ENCODE assay signal across 13 cellular contexts in the genomic region with DNA sequence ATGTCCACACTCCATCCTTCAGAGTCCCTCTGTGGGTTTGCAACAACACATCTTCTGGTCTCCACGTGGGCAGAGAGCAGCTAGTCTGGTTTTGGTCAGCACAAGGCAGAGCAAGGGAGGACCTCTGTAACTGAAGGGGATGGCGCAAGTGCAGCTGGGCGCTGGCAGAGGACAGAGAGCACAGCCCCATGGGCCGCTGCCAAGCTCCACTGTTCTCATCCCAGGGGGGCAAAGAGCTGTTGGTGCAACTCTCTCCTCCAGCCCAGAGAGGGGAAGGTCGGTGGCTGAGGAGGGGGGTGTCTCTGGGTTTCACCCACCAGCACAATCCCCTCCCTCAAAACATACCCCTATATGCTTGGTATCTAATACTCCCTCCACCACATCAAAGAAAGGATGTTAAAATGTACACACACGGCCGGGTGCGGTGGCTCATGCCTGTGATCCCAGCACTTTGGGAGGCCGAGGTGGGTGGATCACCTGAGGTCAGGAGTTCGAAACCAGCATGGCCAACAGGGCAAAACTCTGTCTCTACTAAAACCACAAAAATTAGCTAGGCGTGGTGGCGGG. TPM values are rescaled to one million over a fixed set of nuclear protein-coding genes. Genes with fewer than 3 reads are reported as not detected.
DNase-seq lines count a peak whose midpoint lies in the region; ATAC-seq, FAIRE-seq and TF ChIP-seq lines count a peak whose summit lies in the region.
"Had no signal": no experiment of that assay in that cellular context is flagged by ENCODE, and none has a peak within 500 bp of the region (broad histone marks: within the 10 kb centered on the region; RNA-seq: fewer than 3 reads in every experiment).

No MANE protein-coding gene starts in this region.

- ATAC-seq in HG02588 (IDR thresholded peaks at IDR 0.05; ENCODE audit: unreplicated experiment) (no peak), GM18858 (IDR thresholded peaks at IDR 0.05; ENCODE audit: unreplicated experiment) (no peak)
- ATAC-seq: activated naive CD4-positive, alpha-beta T cell treated with anti-CD3 and anti-CD28 coated beads, Interleukin-2, amount 50 U/mL, for 72 hours had no signal

- H3K36me3 ChIP-seq in brain microvascular endothelial cell (replicated peaks): no peaks in the 10 kb centered on the region
- H3K36me3 ChIP-seq: upper lobe of left lung had no signal

- H3K27me3 ChIP-seq in brain microvascular endothelial cell (replicated peaks): no peaks in the 10 kb centered on the region
- H3K27me3 ChIP-seq: upper lobe of left lung had no signal

- peak overlapping the region; percentile 79 for H3K27ac ChIP-seq in temporal lobe (ENCODE audit: low read depth, low read length)
- no peak overlapping the region for H3K27ac ChIP-seq in brain microvascular endothelial cell
- H3K27ac ChIP-seq: upper lobe of left lung had no signal

- in situ Hi-C loops in brain microvascular endothelial cell (cut with HindIII; ENCODE audit: low pct_ligation_motif_present, low sequenced_read_pairs): no loop called here

- TF ChIP-seq CTCF in fibroblast of mammary gland (conservative IDR thresholded peaks at IDR 0.05; ENCODE audit: control insufficient read depth, insufficient read depth, low read depth, low read length) (no peak), brain microvascular endothelial cell (IDR thresholded peaks at IDR 0.05; ENCODE audit: low read depth, low read length, missing control alignments) (no peak)

- DNase-seq in HTR-8/SVneo (ENCODE audit: insufficient read length, low spot score) (no peak), fibroblast of mammary gland (ENCODE audit: low read depth) (peak; percentile 33), medulla oblongata (ENCODE audit: extremely low spot score) (peak; percentile 83), brain microvascular endothelial cell (no peak)
- no peak for DNase-seq in activated CD8-positive, alpha-beta memory T cell treated with anti-CD3 and anti-CD28 coated beads for 24 hours
- DNase-seq: NCI-H2171 treated with DMSO at 0.1 percent for 48 hours, upper lobe of left lung had no signal

- H3K4me3 ChIP-seq in fibroblast of mammary gland (ENCODE audit: control insufficient read depth, low read depth, low read length) (no peak overlapping the region), brain microvascular endothelial cell (ENCODE audit: low read depth, low read length) (no peak overlapping the region)
- H3K4me3 ChIP-seq: upper lobe of left lung had no signal

- peak; percentile 46 for FAIRE-seq in HTR-8/SVneo (lab: Jason Lieb, UNC)
- FAIRE-seq: colon, GM12891 had no signal

RNA-seq across cellular contexts. Expression of gene ATP9A, which starts 9.1 kb away (rescaled TPM):
- 242 TPM for total RNA-seq in temporal lobe

RNA-seq across cellular contexts. Expression of gene SALL4, which starts 43.3 kb away (rescaled TPM):
- total RNA-seq in temporal lobe: 0.49 TPM

Comparison
In these comparisons a context has a peak if more than half of its experiments do, and no peak if none do; other contexts are left out.
1. DNase-seq: peak in fibroblast of mammary gland (single experiment) and medulla oblongata (single experiment); none in HTR-8/SVneo (single experiment), brain microvascular endothelial cell (single experiment) and activated CD8-positive, alpha-beta memory T cell treated with anti-CD3 and anti-CD28 coated beads for 24 hours (single experiment).